Comparison of ENCODE assay signal across 1 cellular context in genomic region chr2:74566423-74567085, GRCh38.
TF ChIP-seq lines count a peak whose summit lies in the region.

No MANE protein-coding gene starts in this region.

TF ChIP-seq in GM12878, 131 proteins besides CTCF, POLR2A, EP300 and RAD21:
- TF ChIP-seq DPF2 (IDR thresholded peaks at IDR 0.05) = 0 out of 2 replicates have a peak, but pooled peaks have one; percentile 15
- TF ChIP-seq IKZF2 (IDR thresholded peaks at IDR 0.05) = peak; percentile 70 to 82; a peak in 3 of 4 replicates
- no peak for TF ChIP-seq NR2F1 (conservative IDR thresholded peaks at IDR 0.05)
- peak; percentile 65; the same call in 1 of the 2 replicates for TF ChIP-seq SPI1 (IDR thresholded peaks at IDR 0.05; ENCODE audit: borderline replicate concordance, insufficient read depth, low read depth, low read length)
- TF ChIP-seq ZNF622 (IDR thresholded peaks at IDR 0.05) = no peak
- peak; percentile 21; the same call in 1 of the 2 replicates for TF ChIP-seq NBN (IDR thresholded peaks at IDR 0.05)
- TF ChIP-seq MTA2 (IDR thresholded peaks at IDR 0.05; ENCODE audit: low read depth) = peak; percentile 64
- peak; percentile 77 for TF ChIP-seq IKZF1 (conservative IDR thresholded peaks at IDR 0.05)
- TF ChIP-seq RELB (IDR thresholded peaks at IDR 0.05; ENCODE audit: low read depth) = peak; percentile 73
- TF ChIP-seq MEF2B (IDR thresholded peaks at IDR 0.05; ENCODE audit: partially characterized antibody, poor library complexity, severe bottlenecking) = peak; percentile 73
- no peak for TF ChIP-seq POLR2AphosphoS2 (IDR thresholded peaks at IDR 0.05; ENCODE audit: low read depth, low read length)
- no peak for TF ChIP-seq PBX3 (IDR thresholded peaks at IDR 0.05; ENCODE audit: insufficient replicate concordance, low read depth, low read length)
- TF ChIP-seq BACH1 (IDR thresholded peaks at IDR 0.05; ENCODE audit: borderline replicate concordance) = no peak
- no peak for TF ChIP-seq SIX5 (IDR thresholded peaks at IDR 0.05; ENCODE audit: low read depth, low read length, severe bottlenecking)
- TF ChIP-seq RB1 (IDR thresholded peaks at IDR 0.05; ENCODE audit: borderline replicate concordance) = 0 out of 2 replicates have a peak, but pooled peaks have one; percentile 26
- TF ChIP-seq ZBTB11 (CRISPR knock-in tag; IDR thresholded peaks at IDR 0.05) = no peak
- 0 out of 2 replicates have a peak, but pooled peaks have one; percentile 18 for TF ChIP-seq YY1 (IDR thresholded peaks at IDR 0.05; ENCODE audit: low read depth, low read length)
